13 cellular contexts compared by ENCODE assay signal in genomic region chr2:149732001-149732685, GRCh38.
DNase-seq lines count a peak whose midpoint lies in the region; ATAC-seq and TF ChIP-seq lines count a peak whose summit lies in the region.
"Had no signal": no experiment of that assay in that cellular context is flagged by ENCODE, and none has a peak within 500 bp of the region (broad histone marks: within the 10 kb centered on the region; RNA-seq: fewer than 3 reads in every experiment).

No MANE protein-coding gene starts in this region.

- H3K4me1 ChIP-seq in mammary epithelial cell (ENCODE audit: insufficient read depth, low read length) (peaks cover 18% of the 10 kb centered on the region), GM23338 (ENCODE audit: insufficient read depth) (no peaks in the 10 kb centered on the region)

- peak overlapping the region; percentile 2 for H3K27ac ChIP-seq in mammary epithelial cell (ENCODE audit: insufficient read depth, low read depth, low read length)
- H3K27ac ChIP-seq in GM23338 (ENCODE audit: low read depth) = no peak overlapping the region
- H3K27ac ChIP-seq: ovary had no signal

- intact Hi-C loops in mammary epithelial cell (cut with micrococcal nuclease) = no loop called here

- H3K4me3 Mint-ChIP-seq in mesothelial cell of epicardium = no peak overlapping the region
- H3K4me3 Mint-ChIP-seq in T-helper 17 cell = no peak overlapping the region
- H3K4me3 Mint-ChIP-seq in GM23338 = no peak overlapping the region

- H3K9ac ChIP-seq in mammary epithelial cell (ENCODE audit: insufficient read depth, low read length) = no peak overlapping the region

- H2AFZ ChIP-seq in mammary epithelial cell (ENCODE audit: low read depth, low read length) (no peak overlapping the region), GM23338 (no peak overlapping the region)

- no peak overlapping the region for H3K4me3 ChIP-seq in mammary epithelial cell (replicated peaks in 1 of 3; ENCODE audit: insufficient read depth in 1 of 3, low read depth in 2 of 3, low read length in 3 of 3)
- no peak overlapping the region for H3K4me3 ChIP-seq in GM23338
- H3K4me3 ChIP-seq: ovary had no signal

- H3K9me2 ChIP-seq in GM23338 (ENCODE audit: insufficient read depth) = no peaks in the 10 kb centered on the region

- WGBS in mammary epithelial cell (ENCODE audit: low coverage, missing lambda C conversion rate) = 68% methylated on average over 4 of the region's 4 CpGs

- TF ChIP-seq CTCF in mammary epithelial cell (conservative IDR thresholded peaks at IDR 0.05 in 1 of 2, IDR thresholded peaks at IDR 0.05 in 1 of 2; ENCODE audit: extremely low read depth in 1 of 2, insufficient read depth in 1 of 2, low read depth in 1 of 2, low read length in 2 of 2) (no peak), mesothelial cell of epicardium (IDR thresholded peaks at IDR 0.05; ENCODE audit: unreplicated experiment) (no peak), GM23338 (conservative IDR thresholded peaks at IDR 0.05; ENCODE audit: low read depth in 2 of 2) (no peak)

- peak; percentile 92 for DNase-seq in Caki2 (ENCODE audit: low read depth)
- peak; percentile 83 for DNase-seq in HT1080 (ENCODE audit: low read depth)
- DNase-seq in mammary epithelial cell = peak; percentile 94
- no peak for DNase-seq in mesothelial cell of epicardium (ENCODE audit: low spot score in 2 of 2, unreplicated experiment in 2 of 2)
- DNase-seq in T-helper 17 cell = no peak
- no peak for DNase-seq in NCI-H2029 (lab: John Stamatoyannopoulos, UW)
- no peak for DNase-seq in GM23338 (ENCODE audit: low spot score)
- DNase-seq: activated CD4-positive, alpha-beta T cell treated with anti-CD3 and anti-CD28 coated beads for 48 hours; activated gamma-delta T cell; NCI-H526; ovary; stimulated activated naive CD4-positive, alpha-beta T cell had no signal

- H3F3A ChIP-seq in GM23338 (replicated peaks; ENCODE audit: low read depth) = no peaks in the 10 kb centered on the region

- H3K36me3 ChIP-seq in mammary epithelial cell (ENCODE audit: insufficient read depth, low read length) (no peaks in the 10 kb centered on the region), GM23338 (ENCODE audit: insufficient read depth) (0 out of 2 replicates have a peak, but pooled peaks cover 7% of the 10 kb centered on the region)
- H3K36me3 ChIP-seq: ovary had no signal

- H3K36me3 Mint-ChIP-seq in mesothelial cell of epicardium = peaks cover 7% of the 10 kb centered on the region
- no peaks in the 10 kb centered on the region for H3K36me3 Mint-ChIP-seq in T-helper 17 cell (ENCODE audit: low read depth)
- peaks cover 8% of the 10 kb centered on the region; the same call in 2 of the 3 replicates for H3K36me3 Mint-ChIP-seq in GM23338 (ENCODE audit: low read depth)

- in situ Hi-C loops in Caki2 (cut with HindIII; ENCODE audit: low pct_unique_long_range_greater_than_20kb, low sequenced_read_pairs) (no loop called here), mammary epithelial cell (cut with MboI; ENCODE audit: low sequenced_read_pairs in 2 of 2) (no loop called here)

- H3K4me1 Mint-ChIP-seq in mesothelial cell of epicardium (peaks cover 73% of the 10 kb centered on the region), T-helper 17 cell (no peaks in the 10 kb centered on the region), GM23338 (peaks cover 17% of the 10 kb centered on the region; the same call in 2 of the 3 replicates)

- peak overlapping the region; percentile 78 for H3K27ac Mint-ChIP-seq in mesothelial cell of epicardium
- H3K27ac Mint-ChIP-seq in T-helper 17 cell = no peak overlapping the region
- no peak overlapping the region for H3K27ac Mint-ChIP-seq in GM23338

- ATAC-seq in T-helper 17 cell = no peak
- ATAC-seq in HG03196 (IDR thresholded peaks at IDR 0.05; ENCODE audit: unreplicated experiment) = no peak
- no peak for ATAC-seq in GM23338

- no peaks in the 10 kb centered on the region for H3K79me2 ChIP-seq in mammary epithelial cell (ENCODE audit: insufficient read depth, low read length)
- no peaks in the 10 kb centered on the region for H3K79me2 ChIP-seq in GM23338 (replicated peaks; ENCODE audit: insufficient read depth)

- H3K4me2 ChIP-seq in mammary epithelial cell (ENCODE audit: insufficient read depth, low read depth, low read length) (peak overlapping the region; percentile 1), GM23338 (no peak overlapping the region)

- dilution Hi-C loops in mammary epithelial cell (cut with HindIII; ENCODE audit: low sequenced_read_pairs) = no loop called here

- H3K27me3 ChIP-seq in mammary epithelial cell (ENCODE audit: insufficient read depth, low read length) = no peaks in the 10 kb centered on the region
- no peaks in the 10 kb centered on the region for H3K27me3 ChIP-seq in GM23338 (ENCODE audit: insufficient read depth)
- H3K27me3 ChIP-seq: ovary had no signal

- H3K9me3 Mint-ChIP-seq in mesothelial cell of epicardium (peaks cover 12% of the 10 kb centered on the region), GM23338 (peaks cover 7% of the 10 kb centered on the region)

- TSS peak; percentile 77 for BruUV-seq in mammary epithelial cell (replicated peaks; lab: Mats Ljungman, UMichigan)

- H3K9me3 ChIP-seq in mammary epithelial cell (replicated peaks; ENCODE audit: insufficient read depth, low read length) (peaks cover 2% of the 10 kb centered on the region), T-helper 17 cell (ENCODE audit: control insufficient read depth, low read length, poor library complexity, severe bottlenecking) (no peaks in the 10 kb centered on the region)
- H3K9me3 ChIP-seq: ovary had no signal

- CTCF ChIA-PET in mammary epithelial cell (lab: Charles Lee; ENCODE audit: low non-redundant PET) = no interaction called here

- H4K20me1 ChIP-seq in mammary epithelial cell (ENCODE audit: insufficient read depth, low read length) = no peaks in the 10 kb centered on the region
- no peaks in the 10 kb centered on the region for H4K20me1 ChIP-seq in GM23338 (replicated peaks; ENCODE audit: insufficient read depth)

- H3K27me3 Mint-ChIP-seq in mesothelial cell of epicardium (ENCODE audit: low read depth) (no peaks in the 10 kb centered on the region), T-helper 17 cell (peaks cover 6% of the 10 kb centered on the region), GM23338 (ENCODE audit: insufficient read depth, low read depth, poor library complexity) (no peaks in the 10 kb centered on the region)

TF ChIP-seq in GM23338, 12 proteins besides CTCF, POLR2A, EP300 and RAD21 (continues in another document):
- TF ChIP-seq, protein P1, sequence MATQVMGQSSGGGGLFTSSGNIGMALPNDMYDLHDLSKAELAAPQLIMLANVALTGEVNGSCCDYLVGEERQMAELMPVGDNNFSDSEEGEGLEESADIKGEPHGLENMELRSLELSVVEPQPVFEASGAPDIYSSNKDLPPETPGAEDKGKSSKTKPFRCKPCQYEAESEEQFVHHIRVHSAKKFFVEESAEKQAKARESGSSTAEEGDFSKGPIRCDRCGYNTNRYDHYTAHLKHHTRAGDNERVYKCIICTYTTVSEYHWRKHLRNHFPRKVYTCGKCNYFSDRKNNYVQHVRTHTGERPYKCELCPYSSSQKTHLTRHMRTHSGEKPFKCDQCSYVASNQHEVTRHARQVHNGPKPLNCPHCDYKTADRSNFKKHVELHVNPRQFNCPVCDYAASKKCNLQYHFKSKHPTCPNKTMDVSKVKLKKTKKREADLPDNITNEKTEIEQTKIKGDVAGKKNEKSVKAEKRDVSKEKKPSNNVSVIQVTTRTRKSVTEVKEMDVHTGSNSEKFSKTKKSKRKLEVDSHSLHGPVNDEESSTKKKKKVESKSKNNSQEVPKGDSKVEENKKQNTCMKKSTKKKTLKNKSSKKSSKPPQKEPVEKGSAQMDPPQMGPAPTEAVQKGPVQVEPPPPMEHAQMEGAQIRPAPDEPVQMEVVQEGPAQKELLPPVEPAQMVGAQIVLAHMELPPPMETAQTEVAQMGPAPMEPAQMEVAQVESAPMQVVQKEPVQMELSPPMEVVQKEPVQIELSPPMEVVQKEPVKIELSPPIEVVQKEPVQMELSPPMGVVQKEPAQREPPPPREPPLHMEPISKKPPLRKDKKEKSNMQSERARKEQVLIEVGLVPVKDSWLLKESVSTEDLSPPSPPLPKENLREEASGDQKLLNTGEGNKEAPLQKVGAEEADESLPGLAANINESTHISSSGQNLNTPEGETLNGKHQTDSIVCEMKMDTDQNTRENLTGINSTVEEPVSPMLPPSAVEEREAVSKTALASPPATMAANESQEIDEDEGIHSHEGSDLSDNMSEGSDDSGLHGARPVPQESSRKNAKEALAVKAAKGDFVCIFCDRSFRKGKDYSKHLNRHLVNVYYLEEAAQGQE (IDR thresholded peaks at IDR 0.05; ENCODE audit: unreplicated experiment) = no peak
- TF ChIP-seq NANOG (IDR thresholded peaks at IDR 0.05; ENCODE audit: borderline replicate concordance) (no peak), EZH2 (IDR thresholded peaks at IDR 0.05; ENCODE audit: low read depth, unreplicated experiment) (no peak), ZNF114 (CRISPR knock-in tag; IDR thresholded peaks at IDR 0.05) (no peak), CREB1 (CRISPR knock-in tag; IDR thresholded peaks at IDR 0.05; ENCODE audit: low read depth) (no peak), JUNB (IDR thresholded peaks at IDR 0.05; ENCODE audit: unreplicated experiment) (no peak), ZNF331 (CRISPR knock-in tag; IDR thresholded peaks at IDR 0.05; ENCODE audit: low read depth) (no peak), ETS1 (IDR thresholded peaks at IDR 0.05) (no peak), EZH2phosphoT487 (IDR thresholded peaks at IDR 0.05; ENCODE audit: unreplicated experiment) (no peak), STAT1 (IDR thresholded peaks at IDR 0.05; ENCODE audit: unreplicated experiment) (no peak)

Comparison
In these comparisons a context has a peak if more than half of its experiments do, and no peak if none do; other contexts are left out.
1. DNase-seq: peak in Caki2 (single experiment), HT1080 (single experiment) and mammary epithelial cell (single experiment); none in mesothelial cell of epicardium (0 of 2), T-helper 17 cell (0 of 3), NCI-H2029 (single experiment) and GM23338 (single experiment).